ENCODE assay signal across 8 cellular contexts in the genomic region with DNA sequence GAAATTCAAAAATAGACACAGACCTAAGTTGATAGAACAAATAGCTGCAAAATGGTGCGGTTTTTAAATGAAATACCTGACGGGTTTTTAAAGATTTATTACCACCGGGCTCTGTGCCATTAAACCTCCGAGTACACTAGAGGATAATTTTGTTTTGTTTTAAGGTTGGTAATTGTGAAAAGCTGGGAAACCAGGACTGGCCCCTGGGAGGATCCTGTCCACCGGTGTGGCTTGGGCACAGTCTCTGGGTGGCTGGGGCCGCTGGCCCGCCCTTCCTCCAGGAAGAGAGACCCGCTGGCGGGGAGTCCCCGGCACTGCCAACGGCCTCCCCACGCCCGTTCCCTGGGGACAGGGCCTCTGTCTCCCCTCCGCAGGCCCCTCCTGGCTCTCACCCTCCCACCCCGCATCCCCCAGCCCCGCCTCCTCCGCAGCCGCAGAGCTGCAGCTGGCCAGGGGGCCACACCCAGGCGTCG. TPM values are rescaled to one million over a fixed set of nuclear protein-coding genes. Genes with fewer than 3 reads are reported as not detected.
A peak's percentile ranks its signal among the peaks of the same experiment; 100 is the strongest.
DNase-seq lines count a peak whose midpoint lies in the region; ATAC-seq and TF ChIP-seq lines count a peak whose summit lies in the region.

No MANE protein-coding gene starts in this region.

- ATAC-seq in GM21723 (IDR thresholded peaks at IDR 0.05; ENCODE audit: unreplicated experiment) (peak; percentile 52), memory B cell (ENCODE audit: low read depth) (peak; percentile 50), aorta (ENCODE audit: low FRiP score) (peak; percentile 62)

- intact Hi-C loops in MCF 10A (cut with micrococcal nuclease) (no loop called here), aorta (cut with DNase I) (no loop called here), posterior vena cava (cut with DNase I) (no loop called here)

- DNase-seq in Daoy (ENCODE audit: low read depth) (peak; percentile 51), NCI-H146 (lab: John Stamatoyannopoulos, UW) (peak; percentile 80), MCF 10A (ENCODE audit: unreplicated experiment) (peak; percentile 71), memory B cell (ENCODE audit: low spot score in 2 of 2) (no peak), aorta (peak in 1 of 2 donors; percentile 75), kidney tubule cell (ENCODE audit: low spot score) (no peak), posterior vena cava (ENCODE audit: low spot score) (no peak)

- H3K4me1 Mint-ChIP-seq in MCF 10A (ENCODE audit: insufficient read depth, unreplicated experiment) (peaks cover 48% of the 10 kb centered on the region), memory B cell (peaks cover 19% of the 10 kb centered on the region)

- H3K27me3 ChIP-seq in aorta (ENCODE audit: control insufficient read depth in 1 of 2, insufficient read depth in 2 of 2, low read length in 1 of 2), result no peaks in the 10 kb centered on the region

- H3K4me1 ChIP-seq in aorta (ENCODE audit: control insufficient read depth in 1 of 2, insufficient read depth in 2 of 2, low read length in 2 of 2), result no peaks in the 10 kb centered on the region

- H3K36me3 ChIP-seq in aorta (ENCODE audit: control insufficient read depth in 1 of 2, insufficient read depth in 2 of 2, low read length in 1 of 2), result no peaks in the 10 kb centered on the region

- peak overlapping the region; percentile 57 for H3K27ac Mint-ChIP-seq in MCF 10A (ENCODE audit: low read depth, unreplicated experiment)
- no peak overlapping the region for H3K27ac Mint-ChIP-seq in memory B cell

- H3K27ac ChIP-seq in aorta (ENCODE audit: low read depth in 1 of 2, low read length in 2 of 2), result no peak overlapping the region

- H3K4me3 Mint-ChIP-seq in MCF 10A (ENCODE audit: unreplicated experiment), result peak overlapping the region; percentile 72
- H3K4me3 Mint-ChIP-seq in memory B cell, result peak overlapping the region; percentile 88

- WGBS in aorta, 2 donors, result 1% methylated on average over 18 to 20 of the region's 20 CpGs

- H3K36me3 Mint-ChIP-seq in MCF 10A (ENCODE audit: insufficient read depth, unreplicated experiment), result no peaks in the 10 kb centered on the region
- no peaks in the 10 kb centered on the region for H3K36me3 Mint-ChIP-seq in memory B cell

- TF ChIP-seq CTCF in MCF 10A (IDR thresholded peaks at IDR 0.05; ENCODE audit: unreplicated experiment), result no peak

- H3K27me3 Mint-ChIP-seq in MCF 10A (ENCODE audit: insufficient read depth, unreplicated experiment) (no peaks in the 10 kb centered on the region), memory B cell (peaks cover 25% of the 10 kb centered on the region)

- POLR2A ChIA-PET in MCF 10A (lab: Yijun Ruan, JAX), result interaction anchor here (0.6 to 2.4 kb wide), 5 partner anchors 12 to 291 kb away, joined by 3 to 9 read pairs (median 3); no protein-coding TSS in a partner anchor

- H3K9me3 Mint-ChIP-seq in MCF 10A (ENCODE audit: unreplicated experiment) (no peaks in the 10 kb centered on the region), memory B cell (no peaks in the 10 kb centered on the region)

- no TSS peak for BruUV-seq in MCF 10A (replicated peaks; lab: Mats Ljungman, UMichigan)

- CTCF ChIA-PET in MCF 10A (lab: Yijun Ruan, JAX), result interaction anchor here (0.8 to 4.6 kb wide), 3 partner anchors 12 to 55 kb away, joined by 3 to 54 read pairs (median 4); no protein-coding TSS in a partner anchor

- peak overlapping the region; percentile 56 to 97 for H3K4me3 ChIP-seq in aorta (ENCODE audit: low read length in 2 of 2)

- H3K9me3 ChIP-seq in aorta (ENCODE audit: control insufficient read depth, low read length), result no peaks in the 10 kb centered on the region

RNA-seq across cellular contexts. Expression of a gene that starts 13.8 kb away (rescaled TPM):
- not detected in 2 replicates for total RNA-seq in Daoy (2014; rRNA removed; shearing (Covaris generic))
- total RNA-seq in MCF 10A (2022), result not detected in 2 replicates
- total RNA-seq in aorta, result 1 to 10 TPM; 2.0 to 3.5 TPM
- polyA plus RNA-seq in aorta, result 1 to 10 TPM in 1 of 2 donors, under 1 TPM in 1; 0.31 to 1.6 TPM
- total RNA-seq in posterior vena cava, result 1 to 10 TPM in 1 of 2 donors, under 1 TPM in 1; 0.52 to 1.9 TPM

RNA-seq across cellular contexts. Expression of a gene that starts 37.8 kb away (rescaled TPM):
- not detected in 2 replicates for total RNA-seq in Daoy (2014; rRNA removed; shearing (Covaris generic))
- 4.5 and 5.8 TPM in 2 replicates for total RNA-seq in MCF 10A (2022)
- total RNA-seq in aorta, result not detected
- polyA plus RNA-seq in aorta, result not detected
- total RNA-seq in posterior vena cava, result not detected

RNA-seq across cellular contexts. Expression of a gene that starts 37.8 kb away (rescaled TPM):
- not detected in 2 replicates for total RNA-seq in Daoy (2014; rRNA removed; shearing (Covaris generic))
- total RNA-seq in MCF 10A (2022) (not detected in 2 replicates), aorta (under 1 TPM; 0.19 to 0.24 TPM), posterior vena cava (not detected)
- not detected for polyA plus RNA-seq in aorta

Comparison
In these comparisons a context has a peak if more than half of its experiments do, and no peak if none do; other contexts are left out.
1. DNase-seq: peak in Daoy (single experiment), NCI-H146 (single experiment) and MCF 10A (single experiment); none in memory B cell (0 of 2), kidney tubule cell (single experiment) and posterior vena cava (single experiment).
2. Peak in every context shown above with its lines, with median percentiles within 50 percentile points of each other: ATAC-seq.